Comparison of ENCODE assay signal across 1 cellular context in the genomic region with DNA sequence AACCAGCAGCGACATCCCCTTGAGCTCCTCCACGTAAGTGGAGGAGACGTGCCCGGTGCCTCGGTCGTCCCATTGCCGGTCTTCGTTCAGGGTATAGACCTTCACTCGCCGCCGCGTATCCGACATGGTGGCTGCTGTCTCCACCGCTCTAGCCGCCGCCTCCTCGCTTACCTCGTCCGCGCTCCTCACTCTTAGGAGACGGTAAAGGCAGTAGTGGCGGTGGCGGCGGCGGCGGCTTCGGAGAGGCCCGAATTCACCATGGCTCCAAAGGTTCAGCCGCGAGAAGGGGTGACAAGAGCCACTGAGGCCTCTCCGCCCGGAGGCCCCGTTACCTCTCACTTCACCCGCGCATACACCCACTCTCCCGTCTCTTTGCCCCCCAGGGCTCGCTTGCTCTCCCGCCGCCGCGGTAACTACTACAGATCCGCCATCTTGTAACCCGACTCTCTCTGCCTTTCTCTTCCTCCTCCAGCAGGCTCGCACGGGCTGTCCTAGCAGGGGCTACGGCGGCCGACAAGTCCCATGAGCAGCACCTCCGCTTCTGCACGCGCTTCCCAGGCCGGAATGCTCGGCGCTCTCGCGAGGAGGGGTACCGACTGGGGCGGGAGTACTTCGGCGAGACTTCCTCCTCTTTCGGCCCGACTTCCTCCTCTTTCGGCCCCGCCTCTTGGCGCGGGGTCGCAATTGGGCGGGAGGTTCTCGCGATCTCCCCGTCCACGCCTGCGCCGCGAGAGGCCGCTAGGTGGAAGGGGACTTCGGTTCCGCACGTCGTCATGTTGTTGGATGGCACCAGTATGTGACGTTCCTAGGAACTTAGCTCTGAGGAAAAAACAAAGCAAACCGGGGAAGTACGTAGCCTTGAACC.
TF ChIP-seq lines count a peak whose summit lies in the region.

TSS of gene PPP4R3B (minus strand) at position 463 of the 865 bp plus-strand sequence. CDS start at position 126, 337 bp downstream.

TF ChIP-seq in HepG2, 621 proteins besides CTCF, POLR2A, EP300 and RAD21 (continued from another document and continues in another):
- TF ChIP-seq, protein P1, sequence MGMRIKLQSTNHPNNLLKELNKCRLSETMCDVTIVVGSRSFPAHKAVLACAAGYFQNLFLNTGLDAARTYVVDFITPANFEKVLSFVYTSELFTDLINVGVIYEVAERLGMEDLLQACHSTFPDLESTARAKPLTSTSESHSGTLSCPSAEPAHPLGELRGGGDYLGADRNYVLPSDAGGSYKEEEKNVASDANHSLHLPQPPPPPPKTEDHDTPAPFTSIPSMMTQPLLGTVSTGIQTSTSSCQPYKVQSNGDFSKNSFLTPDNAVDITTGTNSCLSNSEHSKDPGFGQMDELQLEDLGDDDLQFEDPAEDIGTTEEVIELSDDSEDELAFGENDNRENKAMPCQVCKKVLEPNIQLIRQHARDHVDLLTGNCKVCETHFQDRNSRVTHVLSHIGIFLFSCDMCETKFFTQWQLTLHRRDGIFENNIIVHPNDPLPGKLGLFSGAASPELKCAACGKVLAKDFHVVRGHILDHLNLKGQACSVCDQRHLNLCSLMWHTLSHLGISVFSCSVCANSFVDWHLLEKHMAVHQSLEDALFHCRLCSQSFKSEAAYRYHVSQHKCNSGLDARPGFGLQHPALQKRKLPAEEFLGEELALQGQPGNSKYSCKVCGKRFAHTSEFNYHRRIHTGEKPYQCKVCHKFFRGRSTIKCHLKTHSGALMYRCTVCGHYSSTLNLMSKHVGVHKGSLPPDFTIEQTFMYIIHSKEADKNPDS (CRISPR knock-in tag; IDR thresholded peaks at IDR 0.05): peak; percentile 94
- TF ChIP-seq GTF2F1 (IDR thresholded peaks at IDR 0.05; ENCODE audit: low read length) (peak; percentile 73; the same call in 1 of the 2 replicates), ZBTB37 (CRISPR knock-in tag; IDR thresholded peaks at IDR 0.05) (peak; percentile 46; the same call in 1 of the 2 replicates), ZNF232 (CRISPR knock-in tag; IDR thresholded peaks at IDR 0.05; ENCODE audit: borderline replicate concordance) (no peak; the same call in none of the 2 replicates), CHCHD3 (CRISPR knock-in tag; IDR thresholded peaks at IDR 0.05) (peak; percentile 78), ELF1 (CRISPR knock-in tag; IDR thresholded peaks at IDR 0.05) (peak; percentile 99), ZBTB10 (CRISPR knock-in tag; IDR thresholded peaks at IDR 0.05; ENCODE audit: borderline replicate concordance) (no peak; the same call in 1 of the 2 replicates), ZBTB7A (CRISPR knock-in tag; IDR thresholded peaks at IDR 0.05) (0 out of 2 replicates have a peak, but pooled peaks have one; percentile 57), RORA (CRISPR knock-in tag; IDR thresholded peaks at IDR 0.05) (no peak), KLF15 (CRISPR knock-in tag; IDR thresholded peaks at IDR 0.05; ENCODE audit: borderline replicate concordance) (peak; percentile 71), ZNF543 (CRISPR knock-in tag; IDR thresholded peaks at IDR 0.05) (no peak; the same call in 1 of the 2 replicates), MXD4 (CRISPR knock-in tag; IDR thresholded peaks at IDR 0.05) (peak; percentile 87), STAT5B (CRISPR knock-in tag; IDR thresholded peaks at IDR 0.05) (no peak; the same call in 1 of the 2 replicates), SP5 (CRISPR knock-in tag; IDR thresholded peaks at IDR 0.05; ENCODE audit: borderline replicate concordance, low read depth) (peak; percentile 54; the same call in 1 of the 2 replicates), SAP130 (CRISPR knock-in tag; IDR thresholded peaks at IDR 0.05; ENCODE audit: low read depth) (peak; percentile 99), ZNF230 (CRISPR knock-in tag; IDR thresholded peaks at IDR 0.05) (peak; percentile 22; the same call in 1 of the 2 replicates), ZNF780A (CRISPR knock-in tag; IDR thresholded peaks at IDR 0.05) (peak; percentile 87; the same call in 1 of the 2 replicates), ZNF614 (CRISPR knock-in tag; IDR thresholded peaks at IDR 0.05; ENCODE audit: borderline replicate concordance) (peak; percentile 99), BORCS8-MEF2B (CRISPR knock-in tag; IDR thresholded peaks at IDR 0.05) (peak; percentile 86), ZNF10 (CRISPR knock-in tag; IDR thresholded peaks at IDR 0.05; ENCODE audit: borderline replicate concordance, low read depth) (no peak), ZNF333 (CRISPR knock-in tag; IDR thresholded peaks at IDR 0.05; ENCODE audit: borderline replicate concordance) (peak; percentile 26; the same call in 1 of the 2 replicates), NFIB (CRISPR knock-in tag; IDR thresholded peaks at IDR 0.05; ENCODE audit: borderline replicate concordance) (no peak), ZNF552 (CRISPR knock-in tag; IDR thresholded peaks at IDR 0.05; ENCODE audit: borderline replicate concordance) (peak; percentile 36; the same call in 1 of the 2 replicates), HNF4G (IDR thresholded peaks at IDR 0.05; ENCODE audit: borderline replicate concordance, low read depth, low read length) (no peak), HNF4G (CRISPR knock-in tag; IDR thresholded peaks at IDR 0.05; ENCODE audit: borderline replicate concordance, low read depth) (peak; percentile 88), ZSCAN20 (CRISPR knock-in tag; IDR thresholded peaks at IDR 0.05; ENCODE audit: borderline replicate concordance) (0 out of 2 replicates have a peak, but pooled peaks have one; percentile 53), HOXA9 (CRISPR knock-in tag; IDR thresholded peaks at IDR 0.05; ENCODE audit: borderline replicate concordance) (no peak), MTA1 (CRISPR knock-in tag; IDR thresholded peaks at IDR 0.05; ENCODE audit: borderline replicate concordance) (peak; percentile 86; the same call in 1 of the 2 replicates), MAFG (CRISPR knock-in tag; IDR thresholded peaks at IDR 0.05) (no peak), TSC22D2 (CRISPR knock-in tag; IDR thresholded peaks at IDR 0.05; ENCODE audit: borderline replicate concordance) (peak; percentile 88; the same call in 1 of the 2 replicates), ZNF382 (CRISPR knock-in tag; IDR thresholded peaks at IDR 0.05; ENCODE audit: borderline replicate concordance) (no peak), RFX3 (CRISPR knock-in tag; IDR thresholded peaks at IDR 0.05) (peak; percentile 24; the same call in 1 of the 2 replicates), KDM3A (CRISPR knock-in tag; IDR thresholded peaks at IDR 0.05; ENCODE audit: low read depth) (peak; percentile 96), POGZ (CRISPR knock-in tag; IDR thresholded peaks at IDR 0.05) (peak; percentile 100), EHMT2 (IDR thresholded peaks at IDR 0.05; ENCODE audit: borderline replicate concordance, low read depth, low read length) (no peak), KLF16 (CRISPR knock-in tag; IDR thresholded peaks at IDR 0.05) (peak; percentile 54 to 99), ARNT2 (CRISPR knock-in tag; IDR thresholded peaks at IDR 0.05; ENCODE audit: low read depth) (peak; percentile 100), ZNF225 (CRISPR knock-in tag; IDR thresholded peaks at IDR 0.05) (peak; percentile 93; the same call in 1 of the 2 replicates), NCOA1 (CRISPR knock-in tag; IDR thresholded peaks at IDR 0.05) (peak; percentile 95; the same call in 1 of the 2 replicates), TOE1 (CRISPR knock-in tag; IDR thresholded peaks at IDR 0.05) (no peak), TAF1 (CRISPR knock-in tag; IDR thresholded peaks at IDR 0.05) (peak; percentile 96), HNF4A (CRISPR knock-in tag; IDR thresholded peaks at IDR 0.05) (peak; percentile 28), SALL2 (CRISPR knock-in tag; IDR thresholded peaks at IDR 0.05) (peak; percentile 97), SKIL (CRISPR knock-in tag; IDR thresholded peaks at IDR 0.05; ENCODE audit: borderline replicate concordance) (peak; percentile 77), ZNF44 (CRISPR knock-in tag; IDR thresholded peaks at IDR 0.05) (no peak), NBN (conservative IDR thresholded peaks at IDR 0.05) (no peak), NFATC3 (CRISPR knock-in tag; IDR thresholded peaks at IDR 0.05) (0 out of 2 replicates have a peak, but pooled peaks have one; percentile 9), SMARCE1 (IDR thresholded peaks at IDR 0.05; ENCODE audit: borderline replicate concordance) (no peak), MAF1 (CRISPR knock-in tag; IDR thresholded peaks at IDR 0.05; ENCODE audit: borderline replicate concordance) (peak; percentile 83; the same call in 1 of the 2 replicates), NFKBIZ (CRISPR knock-in tag; IDR thresholded peaks at IDR 0.05) (no peak), HMGA1 (CRISPR knock-in tag; conservative IDR thresholded peaks at IDR 0.05) (no peak)
- TF ChIP-seq, protein P2, sequence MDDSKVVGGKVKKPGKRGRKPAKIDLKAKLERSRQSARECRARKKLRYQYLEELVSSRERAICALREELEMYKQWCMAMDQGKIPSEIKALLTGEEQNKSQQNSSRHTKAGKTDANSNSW (CRISPR knock-in tag; IDR thresholded peaks at IDR 0.05; ENCODE audit: borderline replicate concordance): peak; percentile 65; the same call in 1 of the 2 replicates
- TF ChIP-seq, protein P3, sequence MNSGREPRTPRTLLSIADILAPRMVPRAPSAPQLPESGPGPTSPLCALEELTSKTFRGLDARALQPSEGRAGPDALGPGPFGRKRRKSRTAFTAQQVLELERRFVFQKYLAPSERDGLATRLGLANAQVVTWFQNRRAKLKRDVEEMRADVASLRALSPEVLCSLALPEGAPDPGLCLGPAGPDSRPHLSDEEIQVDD (CRISPR knock-in tag; IDR thresholded peaks at IDR 0.05; ENCODE audit: borderline replicate concordance): no peak
- TF ChIP-seq, protein P4, sequence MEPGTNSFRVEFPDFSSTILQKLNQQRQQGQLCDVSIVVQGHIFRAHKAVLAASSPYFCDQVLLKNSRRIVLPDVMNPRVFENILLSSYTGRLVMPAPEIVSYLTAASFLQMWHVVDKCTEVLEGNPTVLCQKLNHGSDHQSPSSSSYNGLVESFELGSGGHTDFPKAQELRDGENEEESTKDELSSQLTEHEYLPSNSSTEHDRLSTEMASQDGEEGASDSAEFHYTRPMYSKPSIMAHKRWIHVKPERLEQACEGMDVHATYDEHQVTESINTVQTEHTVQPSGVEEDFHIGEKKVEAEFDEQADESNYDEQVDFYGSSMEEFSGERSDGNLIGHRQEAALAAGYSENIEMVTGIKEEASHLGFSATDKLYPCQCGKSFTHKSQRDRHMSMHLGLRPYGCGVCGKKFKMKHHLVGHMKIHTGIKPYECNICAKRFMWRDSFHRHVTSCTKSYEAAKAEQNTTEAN (CRISPR knock-in tag; conservative IDR thresholded peaks at IDR 0.05): peak; percentile 92
- TF ChIP-seq, protein P5, sequence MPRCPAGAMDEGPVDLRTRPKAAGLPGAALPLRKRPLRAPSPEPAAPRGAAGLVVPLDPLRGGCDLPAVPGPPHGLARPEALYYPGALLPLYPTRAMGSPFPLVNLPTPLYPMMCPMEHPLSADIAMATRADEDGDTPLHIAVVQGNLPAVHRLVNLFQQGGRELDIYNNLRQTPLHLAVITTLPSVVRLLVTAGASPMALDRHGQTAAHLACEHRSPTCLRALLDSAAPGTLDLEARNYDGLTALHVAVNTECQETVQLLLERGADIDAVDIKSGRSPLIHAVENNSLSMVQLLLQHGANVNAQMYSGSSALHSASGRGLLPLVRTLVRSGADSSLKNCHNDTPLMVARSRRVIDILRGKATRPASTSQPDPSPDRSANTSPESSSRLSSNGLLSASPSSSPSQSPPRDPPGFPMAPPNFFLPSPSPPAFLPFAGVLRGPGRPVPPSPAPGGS (CRISPR knock-in tag; IDR thresholded peaks at IDR 0.05): peak; percentile 98
- TF ChIP-seq, protein P6, sequence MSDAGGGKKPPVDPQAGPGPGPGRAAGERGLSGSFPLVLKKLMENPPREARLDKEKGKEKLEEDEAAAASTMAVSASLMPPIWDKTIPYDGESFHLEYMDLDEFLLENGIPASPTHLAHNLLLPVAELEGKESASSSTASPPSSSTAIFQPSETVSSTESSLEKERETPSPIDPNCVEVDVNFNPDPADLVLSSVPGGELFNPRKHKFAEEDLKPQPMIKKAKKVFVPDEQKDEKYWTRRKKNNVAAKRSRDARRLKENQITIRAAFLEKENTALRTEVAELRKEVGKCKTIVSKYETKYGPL (CRISPR knock-in tag; IDR thresholded peaks at IDR 0.05): peak; percentile 70
